1 cellular context compared by ENCODE assay signal in the genomic region with DNA sequence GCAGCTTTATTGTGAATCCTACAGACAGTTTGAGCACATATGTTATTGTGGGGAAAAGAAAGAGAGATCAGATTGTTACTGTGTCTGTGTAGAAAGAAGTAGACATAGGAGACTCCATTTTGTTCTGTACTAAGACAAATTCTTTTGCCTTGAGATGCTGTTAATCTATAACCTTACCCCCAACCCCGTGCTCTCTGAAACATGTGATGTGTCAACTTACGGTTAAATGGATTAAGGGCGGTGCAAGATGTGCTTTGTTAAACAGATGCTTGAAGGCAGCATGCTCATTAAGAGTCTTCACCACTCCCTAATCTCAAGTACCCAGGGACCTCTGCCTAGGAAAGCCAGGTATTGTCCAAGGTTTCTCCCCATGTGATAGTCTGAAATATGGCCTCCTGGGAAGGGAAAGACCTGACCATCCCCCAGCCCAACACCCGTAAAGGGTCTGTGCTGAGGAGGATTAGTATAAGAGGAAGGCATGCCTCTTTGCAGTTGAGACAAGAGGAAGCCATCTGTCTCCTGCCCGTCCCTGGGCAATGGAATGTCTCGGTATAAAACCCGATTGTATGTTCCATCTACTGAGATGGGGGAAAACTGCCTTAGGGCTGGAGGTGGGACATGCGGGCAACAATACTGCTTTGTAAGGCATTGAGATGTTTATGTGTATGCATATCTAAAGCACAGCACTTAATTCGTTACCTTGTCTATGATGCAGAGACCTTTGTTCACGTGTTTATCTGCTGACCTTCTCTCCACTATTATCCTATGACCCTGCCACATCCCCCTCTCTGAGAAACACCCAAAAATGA.
TF ChIP-seq lines count a peak whose summit lies in the region.

No MANE protein-coding gene starts in this region.

TF ChIP-seq in GM12878, 131 proteins besides CTCF, POLR2A, EP300 and RAD21:
- TF ChIP-seq, protein P1, sequence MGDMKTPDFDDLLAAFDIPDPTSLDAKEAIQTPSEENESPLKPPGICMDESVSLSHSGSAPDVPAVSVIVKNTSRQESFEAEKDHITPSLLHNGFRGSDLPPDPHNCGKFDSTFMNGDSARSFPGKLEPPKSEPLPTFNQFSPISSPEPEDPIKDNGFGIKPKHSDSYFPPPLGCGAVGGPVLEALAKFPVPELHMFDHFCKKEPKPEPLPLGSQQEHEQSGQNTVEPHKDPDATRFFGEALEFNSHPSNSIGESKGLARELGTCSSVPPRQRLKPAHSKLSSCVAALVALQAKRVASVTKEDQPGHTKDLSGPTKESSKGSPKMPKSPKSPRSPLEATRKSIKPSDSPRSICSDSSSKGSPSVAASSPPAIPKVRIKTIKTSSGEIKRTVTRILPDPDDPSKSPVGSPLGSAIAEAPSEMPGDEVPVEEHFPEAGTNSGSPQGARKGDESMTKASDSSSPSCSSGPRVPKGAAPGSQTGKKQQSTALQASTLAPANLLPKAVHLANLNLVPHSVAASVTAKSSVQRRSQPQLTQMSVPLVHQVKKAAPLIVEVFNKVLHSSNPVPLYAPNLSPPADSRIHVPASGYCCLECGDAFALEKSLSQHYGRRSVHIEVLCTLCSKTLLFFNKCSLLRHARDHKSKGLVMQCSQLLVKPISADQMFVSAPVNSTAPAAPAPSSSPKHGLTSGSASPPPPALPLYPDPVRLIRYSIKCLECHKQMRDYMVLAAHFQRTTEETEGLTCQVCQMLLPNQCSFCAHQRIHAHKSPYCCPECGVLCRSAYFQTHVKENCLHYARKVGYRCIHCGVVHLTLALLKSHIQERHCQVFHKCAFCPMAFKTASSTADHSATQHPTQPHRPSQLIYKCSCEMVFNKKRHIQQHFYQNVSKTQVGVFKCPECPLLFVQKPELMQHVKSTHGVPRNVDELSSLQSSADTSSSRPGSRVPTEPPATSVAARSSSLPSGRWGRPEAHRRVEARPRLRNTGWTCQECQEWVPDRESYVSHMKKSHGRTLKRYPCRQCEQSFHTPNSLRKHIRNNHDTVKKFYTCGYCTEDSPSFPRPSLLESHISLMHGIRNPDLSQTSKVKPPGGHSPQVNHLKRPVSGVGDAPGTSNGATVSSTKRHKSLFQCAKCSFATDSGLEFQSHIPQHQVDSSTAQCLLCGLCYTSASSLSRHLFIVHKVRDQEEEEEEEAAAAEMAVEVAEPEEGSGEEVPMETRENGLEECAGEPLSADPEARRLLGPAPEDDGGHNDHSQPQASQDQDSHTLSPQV (IDR thresholded peaks at IDR 0.05): peak; percentile 92
